13 cellular contexts compared by ENCODE assay signal in genomic region chr13:41605319-41606285, GRCh38.
"Had no signal": no experiment of that assay in that cellular context is flagged by ENCODE, and none has a peak within 500 bp of the region (broad histone marks: within the 10 kb centered on the region; RNA-seq: fewer than 3 reads in every experiment).

No MANE protein-coding gene starts in this region.

- H3K4me1 ChIP-seq: sigmoid colon had no signal

- H3K9me3 Mint-ChIP-seq: activated naive CD8-positive, alpha-beta T cell treated with anti-CD3 and anti-CD28 coated beads for 36 hours; activated T-helper 1 cell treated with anti-CD3 and anti-CD28 coated beads, Interleukin-12 subunit alpha, Interleukin-12 subunit beta, Interleukin-2, Interleukin-4 antibody, amounts not matched to agents 30 ng/mL and 10 ng/mL and 1 ng/mL, durations not matched to agents 14 hours and 24 hours and 36 hours; brain; mesothelial cell of epicardium had no signal

- H3K4me3 ChIP-seq: sigmoid colon had no signal

- H3K9me3 ChIP-seq: sigmoid colon had no signal

- DNase-seq: activated CD4-positive, alpha-beta T cell treated with anti-CD3 and anti-CD28 coated beads, Interleukin-2, amount 50 U/mL, for 1 hour; activated naive CD8-positive, alpha-beta T cell treated with anti-CD3 and anti-CD28 coated beads for 36 hours; amygdala; cerebellar nuclear complex; erythroblast; sigmoid colon; stimulated activated CD4-positive, alpha-beta T cell treated with anti-CD3 and anti-CD28 coated beads, Interleukin-12 subunit alpha, Interleukin-12 subunit beta, amount 100 ng/mL, for 4 hours; stimulated activated CD4-positive, alpha-beta T cell treated with anti-CD3 and anti-CD28 coated beads, Interleukin-2, amount 100 ng/mL, for 24 hours; T-cell; T-helper 9 cell had no signal

- H3K27me3 Mint-ChIP-seq: activated naive CD8-positive, alpha-beta T cell treated with anti-CD3 and anti-CD28 coated beads for 36 hours; brain; T-cell had no signal

- H3K27ac ChIP-seq: sigmoid colon had no signal

- H3K4me1 Mint-ChIP-seq: activated naive CD8-positive, alpha-beta T cell treated with anti-CD3 and anti-CD28 coated beads for 36 hours had no signal

- H3K4me3 Mint-ChIP-seq: activated naive CD8-positive, alpha-beta T cell treated with anti-CD3 and anti-CD28 coated beads for 36 hours; activated T-helper 1 cell treated with anti-CD3 and anti-CD28 coated beads, Interleukin-12 subunit alpha, Interleukin-12 subunit beta, Interleukin-2, Interleukin-4 antibody, amounts not matched to agents 30 ng/mL and 10 ng/mL and 1 ng/mL, durations not matched to agents 14 hours and 24 hours and 36 hours; brain; mesothelial cell of epicardium; T-cell had no signal

- H3K27ac Mint-ChIP-seq: activated naive CD8-positive, alpha-beta T cell treated with anti-CD3 and anti-CD28 coated beads for 36 hours; activated T-helper 1 cell treated with anti-CD3 and anti-CD28 coated beads, Interleukin-12 subunit alpha, Interleukin-12 subunit beta, Interleukin-2, Interleukin-4 antibody, amounts not matched to agents 30 ng/mL and 10 ng/mL and 1 ng/mL, durations not matched to agents 14 hours and 24 hours and 36 hours; brain; mesothelial cell of epicardium; T-cell had no signal

- H3K27me3 ChIP-seq: sigmoid colon had no signal
